ENCODE assay signal across 18 cellular contexts in genomic region chr2:160199683-160200389, GRCh38. TPM values are rescaled to one million over a fixed set of nuclear protein-coding genes. Genes with fewer than 3 reads are reported as not detected.
DNase-seq lines count a peak whose midpoint lies in the region; ATAC-seq and TF ChIP-seq lines count a peak whose summit lies in the region.
"Had no signal": no experiment of that assay in that cellular context is flagged by ENCODE, and none has a peak within 500 bp of the region (broad histone marks: within the 10 kb centered on the region; RNA-seq: fewer than 3 reads in every experiment).

TSS of gene ITGB6 (minus strand) at chr2:160200272. CDS start at chr2:160200063, 209 bp downstream.

- peak in 2 of 3 experiments; percentile 9 to 15 for DNase-seq in NCI-H1417 (lab: John Stamatoyannopoulos, UW)
- no peak for DNase-seq in NCI-H1417 treated with DMSO at 0.1 percent for 48 hours (lab: John Stamatoyannopoulos, UW)
- no peak for DNase-seq in colonic mucosa
- no peak for DNase-seq in mesothelial cell of epicardium (ENCODE audit: low spot score in 2 of 2, unreplicated experiment in 2 of 2)
- no peak for DNase-seq in transverse colon
- no peak for DNase-seq in tibial nerve (ENCODE audit: low spot score in 2 of 2)
- DNase-seq in NCI-H2029 (lab: John Stamatoyannopoulos, UW): no peak
- DNase-seq: 8988T; activated CD4-positive, CD25-positive, alpha-beta regulatory T cell treated with anti-CD3 and anti-CD28 coated beads, Interleukin-2, amount 50 U/mL, for 72 hours; anterior cingulate cortex; endodermal cell; GM23248; heart left ventricle; NCI-H1048; right cardiac atrium; SW 1271 had no signal

- H3K9me3 ChIP-seq in colonic mucosa (no peaks in the 10 kb centered on the region), transverse colon (no peaks in the 10 kb centered on the region), tibial nerve (no peaks in the 10 kb centered on the region)
- H3K9me3 ChIP-seq: heart left ventricle had no signal

- TF ChIP-seq CTCF in colonic mucosa (IDR thresholded peaks at IDR 0.05): no peak
- no peak for TF ChIP-seq CTCF in mesothelial cell of epicardium (IDR thresholded peaks at IDR 0.05; ENCODE audit: unreplicated experiment)
- no peak for TF ChIP-seq CTCF in transverse colon (IDR thresholded peaks at IDR 0.05)
- TF ChIP-seq CTCF in tibial nerve (IDR thresholded peaks at IDR 0.05): no peak

- H3K9ac ChIP-seq in colonic mucosa (ENCODE audit: low read depth in 2 of 2, low read length in 2 of 2): peak within 1 kb of the TSS; percentile 41 to 53
- H3K9ac ChIP-seq: GM23248 had no signal

- no peak for TF ChIP-seq EP300 in transverse colon (IDR thresholded peaks at IDR 0.05; ENCODE audit: low read depth)
- no peak for TF ChIP-seq EP300 in tibial nerve (IDR thresholded peaks at IDR 0.05)

- no peaks in the 10 kb centered on the region for H3K36me3 ChIP-seq in colonic mucosa
- no peaks in the 10 kb centered on the region for H3K36me3 ChIP-seq in transverse colon
- no peaks in the 10 kb centered on the region for H3K36me3 ChIP-seq in tibial nerve
- H3K36me3 ChIP-seq: heart left ventricle had no signal

- peak within 1 kb of the TSS; percentile 92 for H3K27ac Mint-ChIP-seq in mesothelial cell of epicardium
- H3K27ac Mint-ChIP-seq: endodermal cell had no signal

- peak within 1 kb of the TSS; percentile 72 for H3K4me3 Mint-ChIP-seq in mesothelial cell of epicardium
- H3K4me3 Mint-ChIP-seq: endodermal cell had no signal

- no peaks in the 10 kb centered on the region for H3K9me3 Mint-ChIP-seq in mesothelial cell of epicardium

- intact Hi-C loops in colonic mucosa (cut with DNase I) (no loop called here), transverse colon (cut with DNase I; ENCODE audit: low total_unique reads) (no loop called here)

- H3K27ac ChIP-seq in colonic mucosa (peak within 1 kb of the TSS; percentile 70), transverse colon (peak within 1 kb of the TSS; percentile 60 to 80 (median 78)), tibial nerve (no peak within 1 kb of the TSS)
- H3K27ac ChIP-seq: GM23248, heart left ventricle had no signal

- H3K27me3 ChIP-seq in colonic mucosa (no peaks in the 10 kb centered on the region), transverse colon (no peaks in the 10 kb centered on the region), tibial nerve (no peaks in the 10 kb centered on the region)
- H3K27me3 ChIP-seq: heart left ventricle had no signal

- no peaks in the 10 kb centered on the region for H3K36me3 Mint-ChIP-seq in mesothelial cell of epicardium

- 49 to 55% methylated on average over 6 to 9 of the region's 9 CpGs for WGBS in transverse colon (ENCODE audit: low coverage in 1 of 2), 2 donors
- 89 to 91% methylated on average over 9 of the region's 9 CpGs for WGBS in tibial nerve, 2 donors

- H3K4me1 Mint-ChIP-seq in mesothelial cell of epicardium: peaks cover 35% of the 10 kb centered on the region

- ATAC-seq in HG02885 (IDR thresholded peaks at IDR 0.05; ENCODE audit: poor library complexity, unreplicated experiment): no peak
- ATAC-seq: heart left ventricle, right cardiac atrium had no signal

- H3K4me1 ChIP-seq in colonic mucosa (no peaks in the 10 kb centered on the region), transverse colon (peaks cover 0 to 4% (median 2%) of the 10 kb centered on the region in 4 donors), tibial nerve (no peaks in the 10 kb centered on the region)

- H3K27me3 Mint-ChIP-seq in mesothelial cell of epicardium (ENCODE audit: low read depth): no peaks in the 10 kb centered on the region

- TF ChIP-seq POLR2A in transverse colon (IDR thresholded peaks at IDR 0.05): peak; percentile 45
- TF ChIP-seq POLR2A in tibial nerve (IDR thresholded peaks at IDR 0.05): no peak

- in situ Hi-C loops in transverse colon (cut with MboI; ENCODE audit: low pct_ligation_motif_present in 1 of 4, low pct_unique_long_range_greater_than_20kb in 1 of 4, low sequenced_read_pairs in 3 of 4): no loop called here

- peak within 1 kb of the TSS; percentile 5 for H3K4me3 ChIP-seq in colonic mucosa
- peak within 1 kb of the TSS in 3 of 4 donors; percentile 28 to 34 (median 29) for H3K4me3 ChIP-seq in transverse colon
- H3K4me3 ChIP-seq in tibial nerve: no peak within 1 kb of the TSS
- H3K4me3 ChIP-seq: GM23248, heart left ventricle had no signal

RNA-seq across cellular contexts. Expression of gene ITGB6, which starts in this region (rescaled TPM):
- total RNA-seq in colonic mucosa (10 to 100 TPM; 13.2 to 24.6 TPM), mesothelial cell of epicardium (13.1 to 14.9 TPM (median 14.3 TPM) in 3 replicates), transverse colon (10 to 100 TPM in 3 of 4 donors, 1 to 10 TPM in 1; 7.6 to 28.8 (median 20.2) TPM), tibial nerve (not detected)
- total RNA-seq: GM23248, temporal lobe had no signal

Comparison
In these comparisons a context has a peak if more than half of its experiments do, and no peak if none do; other contexts are left out.
1. RNA of gene ITGB6 (total RNA-seq): 7.6 to 28.8 TPM in transverse colon, 13.2 to 24.6 TPM in colonic mucosa and 13.1 to 14.9 TPM in mesothelial cell of epicardium; not detected in tibial nerve; every median in the first group is over 4 times any median in the second.
2. DNase-seq: peak in NCI-H1417 (2 of 3); none in NCI-H1417 treated with DMSO at 0.1 percent for 48 hours (single experiment), colonic mucosa (single experiment), mesothelial cell of epicardium (0 of 2), transverse colon (single experiment), tibial nerve (0 of 2) and NCI-H2029 (single experiment).
3. H3K27ac ChIP-seq: peak in colonic mucosa (single experiment) and transverse colon (4 of 4); none in tibial nerve (0 of 4).
4. H3K4me3 ChIP-seq: peak in colonic mucosa (single experiment) and transverse colon (3 of 4); none in tibial nerve (0 of 4).